In the genomic region with DNA sequence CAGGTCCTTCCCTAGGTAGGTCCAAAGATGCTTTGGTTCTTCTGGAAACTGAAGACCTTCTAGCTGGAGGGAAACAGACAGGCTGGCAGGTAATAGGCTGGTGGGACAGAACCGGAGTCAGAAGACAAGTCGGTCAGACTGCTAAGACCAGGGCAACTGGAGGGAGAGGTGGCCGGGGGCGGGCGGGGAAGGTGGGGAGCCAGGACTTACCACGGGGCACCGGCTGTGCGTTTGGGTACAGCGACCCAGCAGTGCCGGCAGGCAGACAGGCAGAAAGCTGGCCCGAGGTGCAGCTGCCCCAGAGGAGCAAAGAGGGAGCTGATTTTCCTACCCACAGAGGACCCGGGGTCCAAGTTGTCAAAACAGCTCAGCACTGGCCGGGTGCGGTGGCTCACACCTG, we compare ENCODE assay signal across 22 cellular contexts. TPM values are rescaled to one million over a fixed set of nuclear protein-coding genes. Genes with fewer than 3 reads are reported as not detected.
"Had no signal": no experiment of that assay in that cellular context is flagged by ENCODE, and none has a peak within 500 bp of the region (broad histone marks: within the 10 kb centered on the region; RNA-seq: fewer than 3 reads in every experiment).

No MANE protein-coding gene starts in this region.

- DNase-seq: activated CD4-positive, alpha-beta T cell treated with anti-CD3 and anti-CD28 coated beads, Interleukin-2, amount 10 ng/mL, durations not matched to agents 24 days and 14 days; activated naive CD4-positive, alpha-beta T cell treated with anti-CD3 and anti-CD28 coated beads for 36 hours; activated T-cell treated with anti-CD3 and anti-CD28 coated beads, Interleukin-2, amount 50 U/mL, for 1 hour; brain microvascular endothelial cell; cortex of kidney; effector CD8-positive, alpha-beta T cell; kidney; naive B cell; psoas muscle; stimulated activated CD4-positive, alpha-beta T cell treated with anti-CD3 and anti-CD28 coated beads, Interleukin-2, amount 100 ng/mL, for 48 hours; T-helper 1 cell; T-helper 9 cell had no signal

- H3K36me3 Mint-ChIP-seq: naive B cell had no signal

- H3K4me3 ChIP-seq: mucosa of descending colon, thyroid gland had no signal

- H3K36me3 ChIP-seq: brain microvascular endothelial cell, esophagus muscularis mucosa, thyroid gland had no signal

- H3K9me3 ChIP-seq: esophagus muscularis mucosa, mucosa of descending colon, psoas muscle, thyroid gland had no signal

- H3K27me3 Mint-ChIP-seq: activated CD8-positive, alpha-beta T cell treated with anti-CD3 and anti-CD28 coated beads for 36 hours had no signal

- H3K9me3 Mint-ChIP-seq: activated CD4-positive, alpha-beta T cell treated with anti-CD3 and anti-CD28 coated beads, Interleukin-2, amount 10 ng/mL, durations not matched to agents 24 days and 14 days; activated CD8-positive, alpha-beta T cell treated with anti-CD3 and anti-CD28 coated beads for 36 hours; activated naive CD4-positive, alpha-beta T cell treated with anti-CD3 and anti-CD28 coated beads for 36 hours; activated T-helper 2 cell treated with anti-CD3 and anti-CD28 coated beads, Interferon-gamma antibody, Interleukin-2, Interleukin-4, amounts not matched to agents 10 μg/mL and 5 μg/mL and 100 μg/mL, durations not matched to agents 14 hours and 24 hours and 36 hours had no signal

- ATAC-seq: activated CD8-positive, alpha-beta T cell treated with anti-CD3 and anti-CD28 coated beads for 36 hours; left lobe of liver had no signal

- H3K27ac Mint-ChIP-seq: activated CD4-positive, alpha-beta T cell treated with anti-CD3 and anti-CD28 coated beads, Interleukin-2, amount 10 ng/mL, durations not matched to agents 24 days and 14 days; activated CD8-positive, alpha-beta T cell treated with anti-CD3 and anti-CD28 coated beads for 36 hours; activated naive CD4-positive, alpha-beta T cell treated with anti-CD3 and anti-CD28 coated beads for 36 hours; activated T-helper 2 cell treated with anti-CD3 and anti-CD28 coated beads, Interferon-gamma antibody, Interleukin-2, Interleukin-4, amounts not matched to agents 10 μg/mL and 5 μg/mL and 100 μg/mL, durations not matched to agents 14 hours and 24 hours and 36 hours; naive B cell had no signal

- FAIRE-seq: endothelial cell of umbilical vein, kidney had no signal

- H3K4me3 Mint-ChIP-seq: activated CD4-positive, alpha-beta T cell treated with anti-CD3 and anti-CD28 coated beads, Interleukin-2, amount 10 ng/mL, durations not matched to agents 24 days and 14 days; activated CD8-positive, alpha-beta T cell treated with anti-CD3 and anti-CD28 coated beads for 36 hours; activated naive CD4-positive, alpha-beta T cell treated with anti-CD3 and anti-CD28 coated beads for 36 hours; neural crest cell had no signal

- H3K4me1 ChIP-seq: psoas muscle had no signal

- H3K27me3 ChIP-seq: brain microvascular endothelial cell, thyroid gland had no signal

- H3K27ac ChIP-seq: brain microvascular endothelial cell, esophagus muscularis mucosa, psoas muscle, thyroid gland had no signal

RNA-seq across cellular contexts. Expression of a gene that starts 0.6 kb away (rescaled TPM):
- total RNA-seq: endothelial cell of umbilical vein, esophagus muscularis mucosa, neural crest cell, osteocyte, psoas muscle, right cardiac atrium had no signal
